In the genomic region with DNA sequence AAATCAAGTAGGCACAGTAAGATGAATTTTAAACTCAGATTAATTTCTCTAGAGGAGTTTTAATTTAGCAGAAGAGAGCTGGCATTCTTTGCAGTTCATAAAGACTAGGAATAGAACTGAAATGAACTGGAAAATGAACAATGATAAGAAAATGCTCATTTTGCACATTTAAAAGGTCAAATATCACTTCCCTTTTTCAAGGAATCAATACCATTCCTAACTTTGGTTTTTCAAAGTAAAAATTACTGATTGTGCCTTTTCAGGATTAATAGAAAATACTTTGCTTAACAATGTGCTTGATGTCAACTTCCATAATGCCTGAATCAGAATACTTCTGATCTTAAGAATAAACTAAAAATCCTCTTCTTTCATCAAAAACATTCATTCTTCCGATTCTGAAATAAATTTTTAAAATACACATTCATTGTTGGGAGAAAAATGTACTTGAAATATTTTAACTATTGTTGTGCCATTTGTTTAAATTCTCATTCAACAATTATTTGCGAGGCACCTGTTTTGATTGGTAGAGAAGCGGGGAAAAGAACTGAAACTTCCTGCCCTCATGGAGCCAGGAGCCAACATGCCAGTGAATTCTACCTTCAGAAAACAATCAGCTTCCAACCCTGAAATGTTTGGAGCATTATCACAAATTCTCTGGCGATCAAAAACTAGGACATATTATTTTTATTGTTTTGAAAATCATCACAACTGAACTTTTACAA, we compare ENCODE assay signal across 10 cellular contexts. TPM values are rescaled to one million over a fixed set of nuclear protein-coding genes. Genes with fewer than 3 reads are reported as not detected.
DNase-seq lines count a peak whose midpoint lies in the region; ATAC-seq and TF ChIP-seq lines count a peak whose summit lies in the region.
"Had no signal": no experiment of that assay in that cellular context is flagged by ENCODE, and none has a peak within 500 bp of the region (broad histone marks: within the 10 kb centered on the region; RNA-seq: fewer than 3 reads in every experiment).

No MANE protein-coding gene starts in this region.

- no peak for TF ChIP-seq CTCF in thyroid gland (IDR thresholded peaks at IDR 0.05)
- TF ChIP-seq CTCF in GM20000 (IDR thresholded peaks at IDR 0.05; ENCODE audit: extremely low read depth, missing control alignments), result no peak

- H3K27ac ChIP-seq in thyroid gland, result no peak overlapping the region

- H3K36me3 Mint-ChIP-seq in activated naive CD4-positive, alpha-beta T cell treated with anti-CD3 and anti-CD28 coated beads for 36 hours (ENCODE audit: low read depth), result peaks cover 4% of the 10 kb centered on the region
- peaks cover 5% of the 10 kb centered on the region for H3K36me3 Mint-ChIP-seq in activated CD4-positive, alpha-beta memory T cell treated with anti-CD3 and anti-CD28 coated beads for 36 hours
- H3K36me3 Mint-ChIP-seq in immature natural killer cell, result no peaks in the 10 kb centered on the region
- H3K36me3 Mint-ChIP-seq: naive B cell had no signal

- no peak for DNase-seq in activated naive CD4-positive, alpha-beta T cell treated with anti-CD3 and anti-CD28 coated beads for 36 hours
- DNase-seq in activated naive CD4-positive, alpha-beta T cell treated with Interleukin-2 at 50 U/mL for 16 hours, result no peak
- DNase-seq in activated CD4-positive, alpha-beta memory T cell treated with anti-CD3 and anti-CD28 coated beads for 36 hours, result no peak
- no peak for DNase-seq in immature natural killer cell
- no peak for DNase-seq in thyroid gland
- DNase-seq in GM20000 (ENCODE audit: low spot score), result no peak
- DNase-seq in NCI-H2196 treated with DMSO at 0.1 percent for 48 hours (lab: John Stamatoyannopoulos, UW; ENCODE audit: unreplicated experiment), result no peak
- DNase-seq: naive B cell, SHP77 had no signal

- no peak for ATAC-seq in GM19023 (IDR thresholded peaks at IDR 0.05; ENCODE audit: unreplicated experiment)

- WGBS in thyroid gland, 2 donors, result 55 to 63% methylated on average over 4 of the region's 4 CpGs

- no peak overlapping the region for H3K27ac Mint-ChIP-seq in activated naive CD4-positive, alpha-beta T cell treated with anti-CD3 and anti-CD28 coated beads for 36 hours
- no peak overlapping the region for H3K27ac Mint-ChIP-seq in activated CD4-positive, alpha-beta memory T cell treated with anti-CD3 and anti-CD28 coated beads for 36 hours
- H3K27ac Mint-ChIP-seq in immature natural killer cell, result peak overlapping the region in 1 of 6 donors; percentile 65

- no peaks in the 10 kb centered on the region for H3K9me3 Mint-ChIP-seq in activated naive CD4-positive, alpha-beta T cell treated with anti-CD3 and anti-CD28 coated beads for 36 hours
- no peaks in the 10 kb centered on the region for H3K9me3 Mint-ChIP-seq in activated CD4-positive, alpha-beta memory T cell treated with anti-CD3 and anti-CD28 coated beads for 36 hours
- H3K9me3 Mint-ChIP-seq in immature natural killer cell, result no peaks in the 10 kb centered on the region
- H3K9me3 Mint-ChIP-seq: naive B cell had no signal

- intact Hi-C loops in activated naive CD4-positive, alpha-beta T cell treated with anti-CD3 and anti-CD28 coated beads for 36 hours (cut with micrococcal nuclease), result loop anchor here (2.0 to 5.0 kb wide), 4 partner anchors 15 to 1043 kb away; partner anchors contain the start of genes KRTAP21-3 and PAXBP1
- intact Hi-C loops in activated CD4-positive, alpha-beta memory T cell treated with anti-CD3 and anti-CD28 coated beads for 36 hours (cut with micrococcal nuclease), result loop anchor here (5.0 kb wide), 4 partner anchors 172 to 1012 kb away; partner anchors contain the start of gene KRTAP21-3
- intact Hi-C loops in thyroid gland (cut with DNase I), result loop anchor here (5.0 kb wide), 1 partner anchor 72 kb away; the partner anchor contains the start of gene SOD1

- H3K9me3 ChIP-seq in thyroid gland, result no peaks in the 10 kb centered on the region

- no peaks in the 10 kb centered on the region for H3K27me3 Mint-ChIP-seq in activated naive CD4-positive, alpha-beta T cell treated with anti-CD3 and anti-CD28 coated beads for 36 hours (ENCODE audit: low read depth)
- no peaks in the 10 kb centered on the region for H3K27me3 Mint-ChIP-seq in activated CD4-positive, alpha-beta memory T cell treated with anti-CD3 and anti-CD28 coated beads for 36 hours
- peaks cover 0 to 9% (median 3%) of the 10 kb centered on the region in 3 donors for H3K27me3 Mint-ChIP-seq in immature natural killer cell (ENCODE audit: low read depth in 3 of 3)
- H3K27me3 Mint-ChIP-seq: naive B cell had no signal

- peak overlapping the region in 2 of 3 donors; percentile 71 to 99 for H3K4me3 ChIP-seq in thyroid gland (replicated peaks in 1 of 3)

- no peaks in the 10 kb centered on the region for H3K36me3 ChIP-seq in thyroid gland

- POLR2A ChIA-PET in activated CD4-positive, alpha-beta memory T cell treated with anti-CD3 and anti-CD28 coated beads for 36 hours (lab: Charles Lee), result no interaction called here

- H3K4me1 ChIP-seq in thyroid gland, result peaks cover 25 to 28% of the 10 kb centered on the region in 2 donors

- no peak for TF ChIP-seq POLR2A in thyroid gland (IDR thresholded peaks at IDR 0.05)

- H3K4me3 Mint-ChIP-seq in activated naive CD4-positive, alpha-beta T cell treated with anti-CD3 and anti-CD28 coated beads for 36 hours, result peak overlapping the region; percentile 83
- peak overlapping the region; percentile 86 for H3K4me3 Mint-ChIP-seq in activated CD4-positive, alpha-beta memory T cell treated with anti-CD3 and anti-CD28 coated beads for 36 hours
- peak overlapping the region in 3 of 5 donors; percentile 86 to 90 (median 87) for H3K4me3 Mint-ChIP-seq in immature natural killer cell

- no peaks in the 10 kb centered on the region for H3K27me3 ChIP-seq in thyroid gland

- H3K4me1 Mint-ChIP-seq in activated naive CD4-positive, alpha-beta T cell treated with anti-CD3 and anti-CD28 coated beads for 36 hours (ENCODE audit: low read depth), result peaks cover 19% of the 10 kb centered on the region
- peaks cover 20% of the 10 kb centered on the region for H3K4me1 Mint-ChIP-seq in activated CD4-positive, alpha-beta memory T cell treated with anti-CD3 and anti-CD28 coated beads for 36 hours (ENCODE audit: low read depth)
- peaks cover 8 to 25% of the 10 kb centered on the region in 2 donors for H3K4me1 Mint-ChIP-seq in immature natural killer cell

- CTCF ChIA-PET in activated naive CD4-positive, alpha-beta T cell treated with anti-CD3 and anti-CD28 coated beads for 36 hours (lab: Charles Lee), result no interaction called here
- CTCF ChIA-PET in activated CD4-positive, alpha-beta memory T cell treated with anti-CD3 and anti-CD28 coated beads for 36 hours (lab: Charles Lee), result no interaction called here

RNA-seq across cellular contexts. Expression of gene SCAF4, which starts 2.1 kb away (rescaled TPM):
- total RNA-seq in activated naive CD4-positive, alpha-beta T cell treated with anti-CD3 and anti-CD28 coated beads for 36 hours, result 10 to 100 TPM; 39.6 to 40.5 TPM
- total RNA-seq in activated CD4-positive, alpha-beta memory T cell treated with anti-CD3 and anti-CD28 coated beads for 36 hours, result 10 to 100 TPM; 38.0 to 39.4 TPM
- polyA plus RNA-seq in immature natural killer cell, result 10 to 100 TPM in 2 of 3 donors, 1 to 10 TPM in 1; 9.3 to 33.3 (median 10.7) TPM
- 10 to 100 TPM; 13.0 to 27.4 (median 18.7) TPM for total RNA-seq in thyroid gland
